8 cellular contexts compared by ENCODE assay signal in the genomic region with DNA sequence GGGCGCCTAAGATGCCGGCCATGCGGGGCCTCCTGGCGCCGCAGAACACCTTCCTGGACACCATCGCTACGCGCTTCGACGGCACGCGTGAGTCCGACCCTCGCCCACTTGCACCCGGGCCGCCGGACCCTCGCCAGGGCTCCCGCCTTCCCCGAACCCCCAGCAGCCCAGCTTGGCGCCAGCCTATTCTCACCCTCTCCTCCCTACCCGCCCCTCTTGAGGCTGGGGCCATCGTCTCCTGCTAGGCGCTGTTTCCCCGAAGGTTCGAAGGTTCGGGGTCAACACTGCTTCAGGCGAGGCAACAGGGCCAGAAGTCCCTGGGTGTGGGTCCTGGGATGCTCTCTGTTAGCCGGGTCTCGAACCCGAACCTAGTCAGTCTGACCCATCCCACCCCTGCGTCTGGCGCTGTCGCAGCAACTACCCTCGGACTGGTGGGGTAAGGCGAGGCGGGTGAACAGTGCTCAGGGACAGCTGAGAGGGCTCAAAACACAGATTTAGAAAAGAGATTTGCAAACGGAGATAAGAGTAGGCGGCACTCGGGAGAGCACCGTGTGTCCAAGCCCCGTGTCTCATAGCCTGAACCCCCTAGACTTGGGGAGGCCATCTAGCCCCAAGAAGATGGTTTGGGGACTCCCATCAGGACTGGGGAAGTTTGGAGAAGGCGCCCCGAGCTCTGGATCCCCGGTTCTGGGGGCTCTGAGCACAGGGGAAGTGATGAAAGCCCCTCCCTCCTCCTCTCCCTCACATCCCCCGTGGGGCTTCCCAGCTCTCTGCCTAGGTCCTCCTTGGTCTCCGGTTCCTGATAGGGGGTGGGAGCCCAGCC. TPM values are rescaled to one million over a fixed set of nuclear protein-coding genes. Genes with fewer than 3 reads are reported as not detected.
DNase-seq lines count a peak whose midpoint lies in the region; ATAC-seq, FAIRE-seq and TF ChIP-seq lines count a peak whose summit lies in the region.

No MANE protein-coding gene starts in this region.

- H3K9me3 Mint-ChIP-seq in CD8-positive, alpha-beta T cell = no peaks in the 10 kb centered on the region
- H3K9me3 Mint-ChIP-seq in astrocyte (ENCODE audit: unreplicated experiment) = no peaks in the 10 kb centered on the region
- no peaks in the 10 kb centered on the region for H3K9me3 Mint-ChIP-seq in natural killer cell

- H3K4me3 Mint-ChIP-seq in CD8-positive, alpha-beta T cell = peak overlapping the region; percentile 72
- H3K4me3 Mint-ChIP-seq in astrocyte (ENCODE audit: unreplicated experiment) (no peak overlapping the region), natural killer cell (peak overlapping the region; percentile 72)

- H3K4me1 ChIP-seq in CD8-positive, alpha-beta T cell (ENCODE audit: insufficient read depth, low read length) = peaks cover 23% of the 10 kb centered on the region
- H3K4me1 ChIP-seq in astrocyte (ENCODE audit: insufficient read depth, low read length) (peaks cover 13% of the 10 kb centered on the region), small intestine (ENCODE audit: control insufficient read depth in 2 of 2, insufficient read depth in 1 of 2, low read depth in 1 of 2, low read length in 1 of 2) (no peaks in the 10 kb centered on the region), BE2C (peaks cover 2% of the 10 kb centered on the region; the same call in 1 of the 2 replicates)

- no peak for TF ChIP-seq CTCF in CD8-positive, alpha-beta T cell (IDR thresholded peaks at IDR 0.05)
- no peak for TF ChIP-seq CTCF in astrocyte (IDR thresholded peaks at IDR 0.05; ENCODE audit: insufficient read depth, low read depth, low read length)
- TF ChIP-seq CTCF in natural killer cell (IDR thresholded peaks at IDR 0.05) = no peak
- TF ChIP-seq CTCF in BE2C (IDR thresholded peaks at IDR 0.05; ENCODE audit: low read depth, low read length) = no peak

- H3K27me3 Mint-ChIP-seq in CD8-positive, alpha-beta T cell (ENCODE audit: low read depth) = no peaks in the 10 kb centered on the region
- H3K27me3 Mint-ChIP-seq in astrocyte (ENCODE audit: low read depth, unreplicated experiment) (peaks cover 68% of the 10 kb centered on the region), natural killer cell (ENCODE audit: low read depth in 2 of 2) (peaks cover 19 to 29% of the 10 kb centered on the region in 2 donors)

- H3K27ac Mint-ChIP-seq in CD8-positive, alpha-beta T cell = no peak overlapping the region
- H3K27ac Mint-ChIP-seq in astrocyte (ENCODE audit: unreplicated experiment) (no peak overlapping the region), natural killer cell (peak overlapping the region in 1 of 2 donors; percentile 28)

- FAIRE-seq in astrocyte (lab: Jason Lieb, UNC) = no peak
- FAIRE-seq in small intestine (lab: Jason Lieb, UNC) = no peak

- H3K9me3 ChIP-seq in CD8-positive, alpha-beta T cell (ENCODE audit: low read length) = no peaks in the 10 kb centered on the region
- H3K9me3 ChIP-seq in astrocyte (ENCODE audit: insufficient read depth, low read depth, low read length) = no peaks in the 10 kb centered on the region
- no peaks in the 10 kb centered on the region for H3K9me3 ChIP-seq in small intestine (ENCODE audit: control insufficient read depth, low read depth)
- H3K9me3 ChIP-seq in BE2C = no peaks in the 10 kb centered on the region

- no peak overlapping the region for H2AFZ ChIP-seq in astrocyte (ENCODE audit: low read depth, low read length)

- WGBS in small intestine, 3 donors = 6 to 12% (median 11%) methylated on average over 37 to 47 of the region's 47 CpGs

- H3K36me3 ChIP-seq in CD8-positive, alpha-beta T cell (ENCODE audit: insufficient read depth, low read length) = no peaks in the 10 kb centered on the region
- no peaks in the 10 kb centered on the region for H3K36me3 ChIP-seq in H7 (replicated peaks; ENCODE audit: control insufficient read depth, insufficient read depth, low read length)
- H3K36me3 ChIP-seq in astrocyte (ENCODE audit: insufficient read depth, low read length) = no peaks in the 10 kb centered on the region
- H3K36me3 ChIP-seq in small intestine (ENCODE audit: control insufficient read depth in 2 of 2, insufficient read depth in 2 of 2, low read length in 2 of 2) = no peaks in the 10 kb centered on the region
- H3K36me3 ChIP-seq in BE2C = no peaks in the 10 kb centered on the region

- H3K27me3 ChIP-seq in CD8-positive, alpha-beta T cell (ENCODE audit: insufficient read depth, low read length) = no peaks in the 10 kb centered on the region
- H3K27me3 ChIP-seq in H7 (ENCODE audit: control insufficient read depth, insufficient read depth, low read length) (peaks cover 93% of the 10 kb centered on the region), astrocyte (ENCODE audit: insufficient read depth, low read length) (peaks cover 43% of the 10 kb centered on the region), small intestine (ENCODE audit: control insufficient read depth in 2 of 2, insufficient read depth in 2 of 2, low read length in 2 of 2) (peaks cover 9 to 13% of the 10 kb centered on the region in 2 donors), BE2C (peaks cover 31% of the 10 kb centered on the region)

- CTCF ChIA-PET in CD8-positive, alpha-beta T cell (lab: Charles Lee) = interaction anchor here (1.0 to 1.8 kb wide), 2 partner anchors 25 to 27 kb away, joined by 4 to 7 read pairs; no protein-coding TSS in a partner anchor

- H3K27ac ChIP-seq in CD8-positive, alpha-beta T cell (ENCODE audit: low read depth, low read length) = no peak overlapping the region
- H3K27ac ChIP-seq in astrocyte (ENCODE audit: low read depth, low read length) (no peak overlapping the region), small intestine (ENCODE audit: low read depth in 1 of 2, low read length in 1 of 2) (no peak overlapping the region)

- H3K4me1 Mint-ChIP-seq in CD8-positive, alpha-beta T cell (ENCODE audit: low read depth) = peaks cover 33% of the 10 kb centered on the region
- H3K4me1 Mint-ChIP-seq in astrocyte (ENCODE audit: low read depth, unreplicated experiment) = peaks cover 5% of the 10 kb centered on the region
- H3K4me1 Mint-ChIP-seq in natural killer cell = peaks cover 0 to 16% of the 10 kb centered on the region in 2 donors

- no peaks in the 10 kb centered on the region for H3K36me3 Mint-ChIP-seq in CD8-positive, alpha-beta T cell
- peaks cover 2% of the 10 kb centered on the region for H3K36me3 Mint-ChIP-seq in astrocyte (ENCODE audit: low read depth, unreplicated experiment)
- H3K36me3 Mint-ChIP-seq in natural killer cell = no peaks in the 10 kb centered on the region

- POLR2A ChIA-PET in CD8-positive, alpha-beta T cell (lab: Charles Lee) = interaction anchor here (1.6 to 2.0 kb wide), 2 partner anchors 9 to 28 kb away, joined by 3 to 7 read pairs; no protein-coding TSS in a partner anchor

- no peak for ATAC-seq in CD8-positive, alpha-beta T cell
- ATAC-seq in natural killer cell = no peak

- H3K79me2 ChIP-seq in astrocyte (ENCODE audit: insufficient read depth, low read length) = no peaks in the 10 kb centered on the region

- peak overlapping the region; percentile 46 for H3K4me3 ChIP-seq in CD8-positive, alpha-beta T cell (ENCODE audit: low read depth, low read length)
- H3K4me3 ChIP-seq in H7 (ENCODE audit: insufficient read depth, low read depth, low read length) (peak overlapping the region; percentile 6; the same call in 1 of the 2 replicates), astrocyte (ENCODE audit: insufficient read depth, low read depth, low read length) (no peak overlapping the region), small intestine (ENCODE audit: low read depth in 1 of 2, low read length in 2 of 2) (peak overlapping the region in 1 of 2 donors; percentile 75), BE2C (ENCODE audit: low read depth, low read length) (no peak overlapping the region)

- H3K9ac ChIP-seq in astrocyte (ENCODE audit: low read length) = no peak overlapping the region

- peak in 1 of 7 experiments; percentile 53 for DNase-seq in CD8-positive, alpha-beta T cell
- DNase-seq in H7 = peak; percentile 70
- no peak for DNase-seq in astrocyte (ENCODE audit: low read depth)
- no peak for DNase-seq in natural killer cell
- DNase-seq in small intestine = no peak
- no peak for DNase-seq in stimulated activated CD4-positive, alpha-beta T cell treated with anti-CD3 and anti-CD28 coated beads, Interleukin-12 subunit alpha, Interleukin-12 subunit beta, amount 100 ng/mL, for 4 hours
- no peak for DNase-seq in stimulated activated CD4-positive, alpha-beta T cell treated with anti-CD3 and anti-CD28 coated beads, Interleukin-4, amount 100 ng/mL, for 24 hours
- no peak for DNase-seq in BE2C

- peak overlapping the region; percentile 73 for H3K4me2 ChIP-seq in astrocyte (ENCODE audit: low read length)

- intact Hi-C loops in CD8-positive, alpha-beta T cell (cut with DNase I, micrococcal nuclease) = loop anchor here (1.0 to 2.0 kb wide), 6 partner anchors 10 to 521 kb away; a partner anchor contains a TSS
- intact Hi-C loops in natural killer cell (cut with micrococcal nuclease) = no loop called here

- peaks cover 11% of the 10 kb centered on the region for H4K20me1 ChIP-seq in astrocyte (ENCODE audit: insufficient read depth, low read length)

RNA-seq across cellular contexts. Expression of a gene that starts 0.8 kb away (rescaled TPM):
- 1 to 10 TPM; 3.1 to 3.5 TPM for total RNA-seq in CD8-positive, alpha-beta T cell
- 0.97 TPM in 1 of 2 replicates, not detected in the other for total RNA-seq in H7 (2014; rRNA removed; shearing (Covaris generic))
- total RNA-seq in astrocyte (0.14 TPM in 1 of 2 replicates, not detected in the other), natural killer cell (1 to 10 TPM; 1.2 to 1.7 (median 1.6) TPM)
- under 1 TPM in 1 of 3 donors, not detected in 2; 0.22 TPM for polyA plus RNA-seq in small intestine
- 0.52 TPM for polyA plus RNA-seq in BE2C (2012; ENCODE audit: insufficient read depth, insufficient read length, low read depth)

RNA-seq across cellular contexts. Expression of a gene that starts 28.3 kb away (rescaled TPM):
- total RNA-seq in CD8-positive, alpha-beta T cell = 10 to 100 TPM; 63.7 to 70.9 TPM
- total RNA-seq in H7 (2014; rRNA removed; shearing (Covaris generic)) = 113 and 124 TPM in 2 replicates
- total RNA-seq in astrocyte (41.3 and 45.2 TPM in 2 replicates), natural killer cell (10 to 100 TPM; 78.4 to 96.5 (median 83.9) TPM)
- 10 to 100 TPM; 56.7 to 77.4 (median 69.4) TPM for polyA plus RNA-seq in small intestine
- polyA plus RNA-seq in BE2C (2012; ENCODE audit: insufficient read depth, insufficient read length, low read depth) = 104 TPM

Comparison
In these comparisons a context has a peak if more than half of its experiments do, and no peak if none do; other contexts are left out.
1. H3K4me3 ChIP-seq: peak in CD8-positive, alpha-beta T cell (single experiment) and H7 (single experiment); none in astrocyte (single experiment) and BE2C (single experiment).